In genomic region chr9:32877103-32877502, GRCh38 we compare ENCODE assay signal across 16 cellular contexts.
"Had no signal": no experiment of that assay in that cellular context is flagged by ENCODE, and none has a peak within 500 bp of the region (broad histone marks: within the 10 kb centered on the region; RNA-seq: fewer than 3 reads in every experiment).

No MANE protein-coding gene starts in this region.

- H3K36me3 ChIP-seq: adrenal gland, upper lobe of right lung had no signal

- H3K27me3 ChIP-seq: adrenal gland, body of pancreas, testis, upper lobe of right lung had no signal

- H3K27ac ChIP-seq: adrenal gland, body of pancreas, testis, upper lobe of right lung, VCaP had no signal

- H3K4me3 Mint-ChIP-seq: activated CD8-positive, alpha-beta T cell treated with anti-CD3 and anti-CD28 coated beads, Interleukin-2, amount 10 ng/mL, durations not matched to agents 7 days and 5 days; activated naive CD4-positive, alpha-beta T cell treated with anti-CD3 and anti-CD28 coated beads, Interleukin-2, amount 10 ng/mL, durations not matched to agents 7 days and 5 days; activated T-helper 1 cell treated with anti-CD3 and anti-CD28 coated beads, Interleukin-12 subunit alpha, Interleukin-12 subunit beta, Interleukin-2, Interleukin-4 antibody, amounts not matched to agents 30 ng/mL and 10 ng/mL and 1 ng/mL, durations not matched to agents 14 hours and 24 hours and 36 hours; nephron; stimulated activated naive CD8-positive, alpha-beta T cell treated with anti-CD3 and anti-CD28 coated beads, Interleukin-15, amount 100 ng/mL, for 72 hours had no signal

- ATAC-seq: activated CD8-positive, alpha-beta T cell treated with anti-CD3 and anti-CD28 coated beads, Interleukin-2, amount 10 ng/mL, durations not matched to agents 7 days and 5 days; body of pancreas; left lobe of liver; stimulated activated naive CD8-positive, alpha-beta T cell treated with anti-CD3 and anti-CD28 coated beads, Interleukin-15, amount 100 ng/mL, for 72 hours; upper lobe of right lung had no signal

- H3K4me3 ChIP-seq: adrenal gland, body of pancreas, testis, upper lobe of right lung had no signal

- H3K4me1 ChIP-seq: adrenal gland, body of pancreas, testis, upper lobe of right lung had no signal

- H3K27me3 Mint-ChIP-seq: stimulated activated naive CD8-positive, alpha-beta T cell treated with anti-CD3 and anti-CD28 coated beads, Interleukin-15, amount 100 ng/mL, for 72 hours had no signal

- H3K4me1 Mint-ChIP-seq: nephron; stimulated activated naive CD8-positive, alpha-beta T cell treated with anti-CD3 and anti-CD28 coated beads, Interleukin-15, amount 100 ng/mL, for 72 hours had no signal

- DNase-seq: activated CD4-positive, alpha-beta T cell treated with anti-CD3 and anti-CD28 coated beads for 4 hours; activated CD8-positive, alpha-beta T cell treated with anti-CD3 and anti-CD28 coated beads, Interleukin-2, amount 10 ng/mL, durations not matched to agents 7 days and 5 days; activated naive CD4-positive, alpha-beta T cell treated with anti-CD3 and anti-CD28 coated beads, Interleukin-2, amount 10 ng/mL, durations not matched to agents 7 days and 5 days; adrenal gland; body of pancreas; dermis blood vessel endothelial cell; mesenchymal stem cell; stimulated activated CD4-positive, alpha-beta T cell treated with anti-CD3 and anti-CD28 coated beads, Interleukin-15, amount 100 ng/mL, for 24 hours; stimulated activated CD4-positive, alpha-beta T cell treated with anti-CD3 and anti-CD28 coated beads, Interleukin-4, amount 100 ng/mL, for 24 hours; stimulated activated naive CD8-positive, alpha-beta T cell treated with anti-CD3 and anti-CD28 coated beads, Interleukin-15, amount 100 ng/mL, for 72 hours; testis; upper lobe of right lung had no signal

- H3K27ac Mint-ChIP-seq: activated CD8-positive, alpha-beta T cell treated with anti-CD3 and anti-CD28 coated beads, Interleukin-2, amount 10 ng/mL, durations not matched to agents 7 days and 5 days; activated naive CD4-positive, alpha-beta T cell treated with anti-CD3 and anti-CD28 coated beads, Interleukin-2, amount 10 ng/mL, durations not matched to agents 7 days and 5 days; activated T-helper 1 cell treated with anti-CD3 and anti-CD28 coated beads, Interleukin-12 subunit alpha, Interleukin-12 subunit beta, Interleukin-2, Interleukin-4 antibody, amounts not matched to agents 30 ng/mL and 10 ng/mL and 1 ng/mL, durations not matched to agents 14 hours and 24 hours and 36 hours; nephron; stimulated activated naive CD8-positive, alpha-beta T cell treated with anti-CD3 and anti-CD28 coated beads, Interleukin-15, amount 100 ng/mL, for 72 hours had no signal

- H3K9me3 Mint-ChIP-seq: activated naive CD4-positive, alpha-beta T cell treated with anti-CD3 and anti-CD28 coated beads, Interleukin-2, amount 10 ng/mL, durations not matched to agents 7 days and 5 days; activated T-helper 1 cell treated with anti-CD3 and anti-CD28 coated beads, Interleukin-12 subunit alpha, Interleukin-12 subunit beta, Interleukin-2, Interleukin-4 antibody, amounts not matched to agents 30 ng/mL and 10 ng/mL and 1 ng/mL, durations not matched to agents 14 hours and 24 hours and 36 hours; nephron; stimulated activated naive CD8-positive, alpha-beta T cell treated with anti-CD3 and anti-CD28 coated beads, Interleukin-15, amount 100 ng/mL, for 72 hours had no signal

- H3K9me3 ChIP-seq: adrenal gland, body of pancreas, testis, upper lobe of right lung had no signal

- H3K36me3 Mint-ChIP-seq: activated naive CD4-positive, alpha-beta T cell treated with anti-CD3 and anti-CD28 coated beads, Interleukin-2, amount 10 ng/mL, durations not matched to agents 7 days and 5 days had no signal
